ENCODE assay signal across 1 cellular context in genomic region chr19:49409441-49410029, GRCh38.
TF ChIP-seq lines count a peak whose summit lies in the region.

No MANE protein-coding gene starts in this region.

TF ChIP-seq in GM12878, 131 proteins besides CTCF, POLR2A, EP300 and RAD21 (continued from another document):
- TF ChIP-seq, protein P1, sequence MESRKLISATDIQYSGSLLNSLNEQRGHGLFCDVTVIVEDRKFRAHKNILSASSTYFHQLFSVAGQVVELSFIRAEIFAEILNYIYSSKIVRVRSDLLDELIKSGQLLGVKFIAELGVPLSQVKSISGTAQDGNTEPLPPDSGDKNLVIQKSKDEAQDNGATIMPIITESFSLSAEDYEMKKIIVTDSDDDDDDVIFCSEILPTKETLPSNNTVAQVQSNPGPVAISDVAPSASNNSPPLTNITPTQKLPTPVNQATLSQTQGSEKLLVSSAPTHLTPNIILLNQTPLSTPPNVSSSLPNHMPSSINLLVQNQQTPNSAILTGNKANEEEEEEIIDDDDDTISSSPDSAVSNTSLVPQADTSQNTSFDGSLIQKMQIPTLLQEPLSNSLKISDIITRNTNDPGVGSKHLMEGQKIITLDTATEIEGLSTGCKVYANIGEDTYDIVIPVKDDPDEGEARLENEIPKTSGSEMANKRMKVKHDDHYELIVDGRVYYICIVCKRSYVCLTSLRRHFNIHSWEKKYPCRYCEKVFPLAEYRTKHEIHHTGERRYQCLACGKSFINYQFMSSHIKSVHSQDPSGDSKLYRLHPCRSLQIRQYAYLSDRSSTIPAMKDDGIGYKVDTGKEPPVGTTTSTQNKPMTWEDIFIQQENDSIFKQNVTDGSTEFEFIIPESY (IDR thresholded peaks at IDR 0.05): no peak
- 0 out of 2 replicates have a peak, but pooled peaks have one; percentile 44 for TF ChIP-seq TBL1XR1 (IDR thresholded peaks at IDR 0.05; ENCODE audit: low read depth, low read length)
- no peak for TF ChIP-seq POLR2AphosphoS2 (IDR thresholded peaks at IDR 0.05; ENCODE audit: low read depth, low read length)
- TF ChIP-seq SRF (IDR thresholded peaks at IDR 0.05; ENCODE audit: low read depth in 2 of 2, low read length in 2 of 2): no peak
- TF ChIP-seq, protein P2, sequence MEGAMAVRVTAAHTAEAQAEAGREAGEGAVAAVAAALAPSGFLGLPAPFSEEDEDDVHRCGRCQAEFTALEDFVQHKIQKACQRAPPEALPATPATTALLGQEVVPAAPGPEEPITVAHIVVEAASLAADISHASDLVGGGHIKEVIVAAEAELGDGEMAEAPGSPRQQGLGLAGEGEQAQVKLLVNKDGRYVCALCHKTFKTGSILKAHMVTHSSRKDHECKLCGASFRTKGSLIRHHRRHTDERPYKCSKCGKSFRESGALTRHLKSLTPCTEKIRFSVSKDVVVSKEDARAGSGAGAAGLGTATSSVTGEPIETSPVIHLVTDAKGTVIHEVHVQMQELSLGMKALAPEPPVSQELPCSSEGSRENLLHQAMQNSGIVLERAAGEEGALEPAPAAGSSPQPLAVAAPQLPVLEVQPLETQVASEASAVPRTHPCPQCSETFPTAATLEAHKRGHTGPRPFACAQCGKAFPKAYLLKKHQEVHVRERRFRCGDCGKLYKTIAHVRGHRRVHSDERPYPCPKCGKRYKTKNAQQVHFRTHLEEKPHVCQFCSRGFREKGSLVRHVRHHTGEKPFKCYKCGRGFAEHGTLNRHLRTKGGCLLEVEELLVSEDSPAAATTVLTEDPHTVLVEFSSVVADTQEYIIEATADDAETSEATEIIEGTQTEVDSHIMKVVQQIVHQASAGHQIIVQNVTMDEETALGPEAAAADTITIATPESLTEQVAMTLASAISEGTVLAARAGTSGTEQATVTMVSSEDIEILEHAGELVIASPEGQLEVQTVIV (IDR thresholded peaks at IDR 0.05; ENCODE audit: borderline replicate concordance, partially characterized antibody): peak; percentile 11
- peak; percentile 50; the same call in 1 of the 2 replicates for TF ChIP-seq HDGF (IDR thresholded peaks at IDR 0.05)
- TF ChIP-seq EGR1 (IDR thresholded peaks at IDR 0.05; ENCODE audit: borderline replicate concordance in 1 of 2, low read depth in 2 of 2, low read length in 2 of 2): no peak
- no peak for TF ChIP-seq SIN3A (IDR thresholded peaks at IDR 0.05; ENCODE audit: low read depth, low read length)
- TF ChIP-seq, protein P3, sequence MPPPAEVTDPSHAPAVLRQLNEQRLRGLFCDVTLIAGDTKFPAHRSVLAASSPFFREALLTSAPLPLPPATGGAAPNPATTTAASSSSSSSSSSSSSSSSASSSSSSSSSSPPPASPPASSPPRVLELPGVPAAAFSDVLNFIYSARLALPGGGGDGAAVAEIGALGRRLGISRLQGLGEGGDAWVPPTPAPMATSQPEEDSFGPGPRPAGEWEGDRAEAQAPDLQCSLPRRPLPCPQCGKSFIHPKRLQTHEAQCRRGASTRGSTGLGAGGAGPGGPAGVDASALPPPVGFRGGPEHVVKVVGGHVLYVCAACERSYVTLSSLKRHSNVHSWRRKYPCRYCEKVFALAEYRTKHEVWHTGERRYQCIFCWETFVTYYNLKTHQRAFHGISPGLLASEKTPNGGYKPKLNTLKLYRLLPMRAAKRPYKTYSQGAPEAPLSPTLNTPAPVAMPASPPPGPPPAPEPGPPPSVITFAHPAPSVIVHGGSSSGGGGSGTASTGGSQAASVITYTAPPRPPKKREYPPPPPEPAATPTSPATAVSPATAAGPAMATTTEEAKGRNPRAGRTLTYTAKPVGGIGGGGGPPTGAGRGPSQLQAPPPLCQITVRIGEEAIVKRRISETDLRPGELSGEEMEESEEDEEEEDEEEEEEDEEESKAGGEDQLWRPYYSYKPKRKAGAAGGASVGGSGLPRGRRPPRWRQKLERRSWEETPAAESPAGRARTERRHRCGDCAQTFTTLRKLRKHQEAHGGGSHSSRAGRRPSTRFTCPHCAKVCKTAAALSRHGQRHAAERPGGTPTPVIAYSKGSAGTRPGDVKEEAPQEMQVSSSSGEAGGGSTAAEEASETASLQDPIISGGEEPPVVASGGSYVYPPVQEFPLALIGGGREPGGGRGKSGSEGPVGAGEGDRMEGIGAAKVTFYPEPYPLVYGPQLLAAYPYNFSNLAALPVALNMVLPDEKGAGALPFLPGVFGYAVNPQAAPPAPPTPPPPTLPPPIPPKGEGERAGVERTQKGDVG (CRISPR knock-in tag; IDR thresholded peaks at IDR 0.05): no peak
- TF ChIP-seq SMAD1 (IDR thresholded peaks at IDR 0.05; ENCODE audit: low read depth, partially characterized antibody): no peak
- peak; percentile 27; the same call in 1 of the 2 replicates for TF ChIP-seq RUNX3 (IDR thresholded peaks at IDR 0.05; ENCODE audit: low read length)
- TF ChIP-seq NR2F1 (conservative IDR thresholded peaks at IDR 0.05): 0 out of 2 replicates have a peak, but pooled peaks have one; percentile 34
- TF ChIP-seq TCF7 (IDR thresholded peaks at IDR 0.05; ENCODE audit: borderline replicate concordance): no peak
- TF ChIP-seq BCL11A (IDR thresholded peaks at IDR 0.05; ENCODE audit: low read depth, low read length): no peak
- no peak for TF ChIP-seq NR2C2 (IDR thresholded peaks at IDR 0.05; ENCODE audit: borderline replicate concordance, control insufficient read depth, insufficient read length, low read depth)
- TF ChIP-seq ZBED1 (IDR thresholded peaks at IDR 0.05; ENCODE audit: borderline replicate concordance): no peak
- no peak for TF ChIP-seq ASH2L (IDR thresholded peaks at IDR 0.05; ENCODE audit: borderline replicate concordance, low read depth)
- no peak for TF ChIP-seq SUZ12 (IDR thresholded peaks at IDR 0.05; ENCODE audit: unreplicated experiment)
- TF ChIP-seq, protein P4, sequence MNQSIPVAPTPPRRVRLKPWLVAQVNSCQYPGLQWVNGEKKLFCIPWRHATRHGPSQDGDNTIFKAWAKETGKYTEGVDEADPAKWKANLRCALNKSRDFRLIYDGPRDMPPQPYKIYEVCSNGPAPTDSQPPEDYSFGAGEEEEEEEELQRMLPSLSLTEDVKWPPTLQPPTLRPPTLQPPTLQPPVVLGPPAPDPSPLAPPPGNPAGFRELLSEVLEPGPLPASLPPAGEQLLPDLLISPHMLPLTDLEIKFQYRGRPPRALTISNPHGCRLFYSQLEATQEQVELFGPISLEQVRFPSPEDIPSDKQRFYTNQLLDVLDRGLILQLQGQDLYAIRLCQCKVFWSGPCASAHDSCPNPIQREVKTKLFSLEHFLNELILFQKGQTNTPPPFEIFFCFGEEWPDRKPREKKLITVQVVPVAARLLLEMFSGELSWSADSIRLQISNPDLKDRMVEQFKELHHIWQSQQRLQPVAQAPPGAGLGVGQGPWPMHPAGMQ (IDR thresholded peaks at IDR 0.05; ENCODE audit: borderline replicate concordance): no peak
- TF ChIP-seq GABPA (IDR thresholded peaks at IDR 0.05; ENCODE audit: low read depth): no peak
- TF ChIP-seq YY1 (IDR thresholded peaks at IDR 0.05; ENCODE audit: low read depth, low read length): 0 out of 2 replicates have a peak, but pooled peaks have one; percentile 39
- TF ChIP-seq, protein P5, sequence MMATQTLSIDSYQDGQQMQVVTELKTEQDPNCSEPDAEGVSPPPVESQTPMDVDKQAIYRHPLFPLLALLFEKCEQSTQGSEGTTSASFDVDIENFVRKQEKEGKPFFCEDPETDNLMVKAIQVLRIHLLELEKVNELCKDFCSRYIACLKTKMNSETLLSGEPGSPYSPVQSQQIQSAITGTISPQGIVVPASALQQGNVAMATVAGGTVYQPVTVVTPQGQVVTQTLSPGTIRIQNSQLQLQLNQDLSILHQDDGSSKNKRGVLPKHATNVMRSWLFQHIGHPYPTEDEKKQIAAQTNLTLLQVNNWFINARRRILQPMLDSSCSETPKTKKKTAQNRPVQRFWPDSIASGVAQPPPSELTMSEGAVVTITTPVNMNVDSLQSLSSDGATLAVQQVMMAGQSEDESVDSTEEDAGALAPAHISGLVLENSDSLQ (IDR thresholded peaks at IDR 0.05): no peak
- no peak for TF ChIP-seq STAT1 (conservative IDR thresholded peaks at IDR 0.05)
- TF ChIP-seq CEBPB (IDR thresholded peaks at IDR 0.05; ENCODE audit: borderline replicate concordance in 1 of 2, low read depth in 2 of 2, low read length in 2 of 2): no peak
- no peak for TF ChIP-seq MTA2 (IDR thresholded peaks at IDR 0.05; ENCODE audit: low read depth)
- TF ChIP-seq TCF12 (IDR thresholded peaks at IDR 0.05; ENCODE audit: low read depth, low read length): no peak
- TF ChIP-seq FOXM1 (IDR thresholded peaks at IDR 0.05; ENCODE audit: low read depth, low read length): no peak
- no peak for TF ChIP-seq HCFC1 (IDR thresholded peaks at IDR 0.05; ENCODE audit: low read length)
- peak; percentile 96 for TF ChIP-seq SPI1 (IDR thresholded peaks at IDR 0.05; ENCODE audit: borderline replicate concordance, insufficient read depth, low read depth, low read length)
- TF ChIP-seq JUND (IDR thresholded peaks at IDR 0.05; ENCODE audit: low read depth, low read length): no peak
- no peak for TF ChIP-seq BCL3 (IDR thresholded peaks at IDR 0.05; ENCODE audit: borderline replicate concordance, insufficient read depth, low read depth, low read length, poor library complexity, severe bottlenecking)
- TF ChIP-seq TARDBP (IDR thresholded peaks at IDR 0.05; ENCODE audit: borderline replicate concordance): no peak
- no peak for TF ChIP-seq ZNF622 (IDR thresholded peaks at IDR 0.05)
- peak; percentile 62; the same call in 1 of the 2 replicates for TF ChIP-seq IKZF1 (conservative IDR thresholded peaks at IDR 0.05)
- TF ChIP-seq CBX5 (IDR thresholded peaks at IDR 0.05; ENCODE audit: low read depth): no peak
- TF ChIP-seq, protein P6, sequence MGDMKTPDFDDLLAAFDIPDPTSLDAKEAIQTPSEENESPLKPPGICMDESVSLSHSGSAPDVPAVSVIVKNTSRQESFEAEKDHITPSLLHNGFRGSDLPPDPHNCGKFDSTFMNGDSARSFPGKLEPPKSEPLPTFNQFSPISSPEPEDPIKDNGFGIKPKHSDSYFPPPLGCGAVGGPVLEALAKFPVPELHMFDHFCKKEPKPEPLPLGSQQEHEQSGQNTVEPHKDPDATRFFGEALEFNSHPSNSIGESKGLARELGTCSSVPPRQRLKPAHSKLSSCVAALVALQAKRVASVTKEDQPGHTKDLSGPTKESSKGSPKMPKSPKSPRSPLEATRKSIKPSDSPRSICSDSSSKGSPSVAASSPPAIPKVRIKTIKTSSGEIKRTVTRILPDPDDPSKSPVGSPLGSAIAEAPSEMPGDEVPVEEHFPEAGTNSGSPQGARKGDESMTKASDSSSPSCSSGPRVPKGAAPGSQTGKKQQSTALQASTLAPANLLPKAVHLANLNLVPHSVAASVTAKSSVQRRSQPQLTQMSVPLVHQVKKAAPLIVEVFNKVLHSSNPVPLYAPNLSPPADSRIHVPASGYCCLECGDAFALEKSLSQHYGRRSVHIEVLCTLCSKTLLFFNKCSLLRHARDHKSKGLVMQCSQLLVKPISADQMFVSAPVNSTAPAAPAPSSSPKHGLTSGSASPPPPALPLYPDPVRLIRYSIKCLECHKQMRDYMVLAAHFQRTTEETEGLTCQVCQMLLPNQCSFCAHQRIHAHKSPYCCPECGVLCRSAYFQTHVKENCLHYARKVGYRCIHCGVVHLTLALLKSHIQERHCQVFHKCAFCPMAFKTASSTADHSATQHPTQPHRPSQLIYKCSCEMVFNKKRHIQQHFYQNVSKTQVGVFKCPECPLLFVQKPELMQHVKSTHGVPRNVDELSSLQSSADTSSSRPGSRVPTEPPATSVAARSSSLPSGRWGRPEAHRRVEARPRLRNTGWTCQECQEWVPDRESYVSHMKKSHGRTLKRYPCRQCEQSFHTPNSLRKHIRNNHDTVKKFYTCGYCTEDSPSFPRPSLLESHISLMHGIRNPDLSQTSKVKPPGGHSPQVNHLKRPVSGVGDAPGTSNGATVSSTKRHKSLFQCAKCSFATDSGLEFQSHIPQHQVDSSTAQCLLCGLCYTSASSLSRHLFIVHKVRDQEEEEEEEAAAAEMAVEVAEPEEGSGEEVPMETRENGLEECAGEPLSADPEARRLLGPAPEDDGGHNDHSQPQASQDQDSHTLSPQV (IDR thresholded peaks at IDR 0.05): no peak
- peak; percentile 46; the same call in 1 of the 2 replicates for TF ChIP-seq NR2C1 (IDR thresholded peaks at IDR 0.05)
- TF ChIP-seq BHLHE40 (IDR thresholded peaks at IDR 0.05; ENCODE audit: borderline replicate concordance in 1 of 2, low read depth in 2 of 2, low read length in 1 of 2): no peak
- no peak for TF ChIP-seq SMAD5 (IDR thresholded peaks at IDR 0.05; ENCODE audit: low read depth)
- TF ChIP-seq BMI1 (IDR thresholded peaks at IDR 0.05; ENCODE audit: borderline replicate concordance): no peak
- no peak for TF ChIP-seq HDAC2 (IDR thresholded peaks at IDR 0.05)
- no peak for TF ChIP-seq ZNF274 (IDR thresholded peaks at IDR 0.05; ENCODE audit: insufficient read depth, insufficient read length)
- peak; percentile 59 to 70; a peak in 3 of 4 replicates for TF ChIP-seq IKZF2 (IDR thresholded peaks at IDR 0.05)
- TF ChIP-seq KDM1A (IDR thresholded peaks at IDR 0.05; ENCODE audit: borderline replicate concordance): no peak
